ENCODE assay signal across 8 cellular contexts in genomic region chr1:245807306-245807705, GRCh38.
DNase-seq lines count a peak whose midpoint lies in the region; ATAC-seq and TF ChIP-seq lines count a peak whose summit lies in the region.

No MANE protein-coding gene starts in this region.

- no peaks in the 10 kb centered on the region for H3K36me3 Mint-ChIP-seq in brain
- no peaks in the 10 kb centered on the region for H3K36me3 Mint-ChIP-seq in activated CD4-positive, alpha-beta memory T cell treated with anti-CD3 and anti-CD28 coated beads, Interleukin-2, amount 10 ng/mL, durations not matched to agents 7 days and 5 days (ENCODE audit: low read depth)

- peaks cover 4% of the 10 kb centered on the region for H3K27me3 Mint-ChIP-seq in brain
- no peaks in the 10 kb centered on the region for H3K27me3 Mint-ChIP-seq in activated CD4-positive, alpha-beta memory T cell treated with anti-CD3 and anti-CD28 coated beads, Interleukin-2, amount 10 ng/mL, durations not matched to agents 7 days and 5 days

- no peak overlapping the region for H3K27ac ChIP-seq in suprapubic skin

- CTCF ChIA-PET in activated CD4-positive, alpha-beta memory T cell treated with anti-CD3 and anti-CD28 coated beads, Interleukin-2, amount 10 ng/mL, durations not matched to agents 7 days and 5 days (lab: Charles Lee) = no interaction called here

- no peak overlapping the region for H3K4me3 ChIP-seq in suprapubic skin

- no peaks in the 10 kb centered on the region for H3K36me3 ChIP-seq in suprapubic skin

- TF ChIP-seq CTCF in brain (conservative IDR thresholded peaks at IDR 0.05) (no peak), suprapubic skin (IDR thresholded peaks at IDR 0.05) (no peak)

- peaks cover 4% of the 10 kb centered on the region for H3K4me1 ChIP-seq in suprapubic skin

- no peaks in the 10 kb centered on the region for H3K9me3 Mint-ChIP-seq in brain
- no peaks in the 10 kb centered on the region for H3K9me3 Mint-ChIP-seq in activated CD4-positive, alpha-beta memory T cell treated with anti-CD3 and anti-CD28 coated beads, Interleukin-2, amount 10 ng/mL, durations not matched to agents 7 days and 5 days

- no peaks in the 10 kb centered on the region for H3K9me3 ChIP-seq in suprapubic skin

- DNase-seq in DMS79 (lab: John Stamatoyannopoulos, UW) = peak; percentile 81
- no peak for DNase-seq in activated CD4-positive, alpha-beta memory T cell treated with anti-CD3 and anti-CD28 coated beads, Interleukin-2, amount 10 ng/mL, durations not matched to agents 7 days and 5 days
- DNase-seq in SW 1271 (lab: John Stamatoyannopoulos, UW) = no peak
- no peak for DNase-seq in stimulated activated CD8-positive, alpha-beta memory T cell treated with anti-CD3 and anti-CD28 coated beads, Interleukin-4, amount 100 ng/mL, for 48 hours
- DNase-seq in suprapubic skin (ENCODE audit: low spot score in 2 of 2) = no peak

- POLR2A ChIA-PET in activated CD4-positive, alpha-beta memory T cell treated with anti-CD3 and anti-CD28 coated beads, Interleukin-2, amount 10 ng/mL, durations not matched to agents 7 days and 5 days (lab: Charles Lee) = no interaction called here

- ATAC-seq in GM19468 (IDR thresholded peaks at IDR 0.05; ENCODE audit: extremely low read depth, unreplicated experiment) (peak; percentile 68), HG03469 (IDR thresholded peaks at IDR 0.05; ENCODE audit: unreplicated experiment) (peak; percentile 87)

- WGBS in suprapubic skin = 68% methylated on average over 10 of the region's 10 CpGs

- TF ChIP-seq EP300 in suprapubic skin (IDR thresholded peaks at IDR 0.05) = no peak

- peak overlapping the region in 1 of 5 experiments; percentile 61 for H3K4me3 Mint-ChIP-seq in brain
- H3K4me3 Mint-ChIP-seq in activated CD4-positive, alpha-beta memory T cell treated with anti-CD3 and anti-CD28 coated beads, Interleukin-2, amount 10 ng/mL, durations not matched to agents 7 days and 5 days = no peak overlapping the region

- TF ChIP-seq POLR2A in suprapubic skin (IDR thresholded peaks at IDR 0.05) = no peak

- H3K4me1 Mint-ChIP-seq in brain = peaks cover 53% of the 10 kb centered on the region
- peaks cover 7% of the 10 kb centered on the region for H3K4me1 Mint-ChIP-seq in activated CD4-positive, alpha-beta memory T cell treated with anti-CD3 and anti-CD28 coated beads, Interleukin-2, amount 10 ng/mL, durations not matched to agents 7 days and 5 days

- no peaks in the 10 kb centered on the region for H3K27me3 ChIP-seq in suprapubic skin

- H3K27ac Mint-ChIP-seq in brain = peak overlapping the region in 4 of 5 experiments; percentile 2 to 74 (median 34)
- H3K27ac Mint-ChIP-seq in activated CD4-positive, alpha-beta memory T cell treated with anti-CD3 and anti-CD28 coated beads, Interleukin-2, amount 10 ng/mL, durations not matched to agents 7 days and 5 days = no peak overlapping the region
